16 cellular contexts compared by ENCODE assay signal in the genomic region with DNA sequence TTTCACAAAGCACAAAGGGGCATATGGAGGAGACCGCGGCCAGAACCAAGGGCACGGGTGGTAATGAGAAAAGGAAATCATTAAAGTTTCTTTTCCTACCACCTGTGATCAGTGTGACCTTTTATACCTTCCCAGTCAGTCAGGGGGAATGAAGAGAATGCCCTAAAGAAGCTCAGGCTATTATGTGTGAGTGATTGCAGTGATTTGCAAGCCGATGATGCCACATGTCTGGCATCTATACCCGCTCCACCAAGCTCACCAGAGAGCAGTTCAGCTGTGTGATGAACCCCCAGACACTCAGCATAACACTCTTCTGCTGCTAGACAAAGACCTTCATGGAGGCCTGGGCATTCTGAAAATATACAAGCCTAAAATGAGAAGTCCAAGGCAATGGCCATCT.
"Had no signal": no experiment of that assay in that cellular context is flagged by ENCODE, and none has a peak within 500 bp of the region (broad histone marks: within the 10 kb centered on the region; RNA-seq: fewer than 3 reads in every experiment).

No MANE protein-coding gene starts in this region.

- H3K36me3 ChIP-seq: heart right ventricle, tibial artery, upper lobe of right lung, vagina had no signal

- DNase-seq: cortex of kidney; effector memory CD4-positive, alpha-beta T cell; heart right ventricle; hypothalamus; left colon; left ventricle myocardium superior; natural killer cell; right cardiac atrium; stimulated activated CD4-positive, alpha-beta T cell treated with anti-CD3 and anti-CD28 coated beads, Interleukin-4, amount 100 ng/mL, for 1 hour; stimulated activated CD8-positive, alpha-beta memory T cell treated with anti-CD3 and anti-CD28 coated beads, Interleukin-4, amount 100 ng/mL, for 48 hours; tibial artery; upper lobe of right lung had no signal

- H3K27ac ChIP-seq: heart right ventricle, tibial artery, upper lobe of right lung, vagina had no signal

- H3K4me3 ChIP-seq: heart right ventricle, lung, tibial artery, upper lobe of right lung, vagina had no signal

- H3K4me1 ChIP-seq: tibial artery had no signal

- ATAC-seq: esophagus mucosa; heart right ventricle; left colon; left ventricle myocardium superior; natural killer cell; right cardiac atrium; stimulated activated effector memory CD8-positive, alpha-beta T cell treated with anti-CD3 and anti-CD28 coated beads, Interleukin-12 subunit alpha, Interleukin-12 subunit beta, amount 100 ng/mL, for 72 hours; upper lobe of right lung had no signal

- H3K27me3 ChIP-seq: heart right ventricle, tibial artery, upper lobe of right lung, vagina had no signal

- H3K9me3 ChIP-seq: heart right ventricle, tibial artery, upper lobe of right lung, vagina had no signal
